27 cellular contexts compared by ENCODE assay signal in the genomic region with DNA sequence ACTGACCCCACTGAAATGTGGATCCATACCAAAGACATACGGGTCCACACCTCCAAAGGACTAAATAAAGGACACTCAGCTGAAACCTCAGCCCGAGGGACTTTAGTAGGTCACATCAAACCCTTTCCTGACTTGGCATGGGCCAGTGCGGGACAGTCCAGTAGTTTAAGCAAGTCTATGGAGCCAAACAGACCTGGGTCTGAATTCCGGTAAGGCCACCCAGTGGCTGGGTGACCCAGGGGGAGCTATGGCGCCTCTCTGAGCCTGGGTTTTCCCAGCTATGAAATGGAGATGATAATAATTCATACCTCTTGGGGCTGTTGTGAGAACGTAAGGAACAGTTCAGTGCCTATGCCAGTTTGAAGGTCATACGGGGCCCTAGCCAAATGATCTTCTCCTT.
"Had no signal": no experiment of that assay in that cellular context is flagged by ENCODE, and none has a peak within 500 bp of the region (broad histone marks: within the 10 kb centered on the region; RNA-seq: fewer than 3 reads in every experiment).

No MANE protein-coding gene starts in this region.

- H3K36me3 Mint-ChIP-seq: memory B cell; stimulated activated memory B cell treated with anti-CD40 and anti-IgM and Interleukin-4, amounts not matched to agents 10 μg/mL and 1 μg/mL and 100 μg/mL, for 72 hours had no signal

- H3K4me1 ChIP-seq: foreskin keratinocyte had no signal

- H3K79me2 ChIP-seq: hepatocyte had no signal

- H3K27ac Mint-ChIP-seq: memory B cell; stimulated activated memory B cell treated with anti-CD40 and anti-IgM and Interleukin-4, amounts not matched to agents 10 μg/mL and 1 μg/mL and 100 μg/mL, for 72 hours; stimulated activated naive CD8-positive, alpha-beta T cell treated with anti-CD3 and anti-CD28 coated beads, Interleukin-15, Interleukin-2, amounts not matched to agents 100 ng/mL and 50 ng/mL, for 24 hours had no signal

- H3K4me3 ChIP-seq: coronary artery, esophagus muscularis mucosa, gastroesophageal sphincter, heart left ventricle, hepatocyte, lung, prostate gland, right atrium auricular region, skin epidermis, spleen, thoracic aorta, transverse colon had no signal

- H3K27ac ChIP-seq: coronary artery, esophagus muscularis mucosa, foreskin keratinocyte, gastroesophageal sphincter, heart left ventricle, right atrium auricular region, skin epidermis, thoracic aorta had no signal

- ATAC-seq: foreskin keratinocyte; gastroesophageal sphincter; heart left ventricle; left lobe of liver; naive thymus-derived CD4-positive, alpha-beta T cell; stimulated activated memory B cell treated with anti-CD40 and anti-IgM and Interleukin-4, amounts not matched to agents 10 μg/mL and 1 μg/mL and 100 μg/mL, for 72 hours had no signal

- H3K9me3 ChIP-seq: esophagus muscularis mucosa, gastroesophageal sphincter, heart left ventricle, prostate gland, right atrium auricular region, spleen, thoracic aorta, transverse colon had no signal

- H3K4me2 ChIP-seq: hepatocyte had no signal

- H3K4me3 Mint-ChIP-seq: memory B cell; naive thymus-derived CD4-positive, alpha-beta T cell; stimulated activated memory B cell treated with anti-CD40 and anti-IgM and Interleukin-4, amounts not matched to agents 10 μg/mL and 1 μg/mL and 100 μg/mL, for 72 hours; stimulated activated naive CD8-positive, alpha-beta T cell treated with anti-CD3 and anti-CD28 coated beads, Interleukin-15, Interleukin-2, amounts not matched to agents 100 ng/mL and 50 ng/mL, for 24 hours had no signal

- H3K27me3 ChIP-seq: hepatocyte, right atrium auricular region had no signal

- DNase-seq: dermis blood vessel endothelial cell; effector memory CD4-positive, alpha-beta T cell; foreskin keratinocyte; heart left ventricle; kidney; midbrain; naive thymus-derived CD4-positive, alpha-beta T cell; nucleus accumbens; spleen; stimulated activated CD4-positive, alpha-beta T cell treated with anti-CD3 and anti-CD28 coated beads, Interleukin-4, amount 100 ng/mL, for 4 hours; transverse colon had no signal

- H3K36me3 ChIP-seq: esophagus muscularis mucosa, gastroesophageal sphincter, heart left ventricle, prostate gland, right atrium auricular region, spleen, thoracic aorta, transverse colon had no signal

- H3K9me3 Mint-ChIP-seq: nephron; stimulated activated naive CD8-positive, alpha-beta T cell treated with anti-CD3 and anti-CD28 coated beads, Interleukin-15, Interleukin-2, amounts not matched to agents 100 ng/mL and 50 ng/mL, for 24 hours had no signal

- H2AFZ ChIP-seq: hepatocyte had no signal

- FAIRE-seq: endothelial cell of umbilical vein, kidney, urothelium cell line had no signal
